ENCODE assay signal across 1 cellular context in the genomic region with DNA sequence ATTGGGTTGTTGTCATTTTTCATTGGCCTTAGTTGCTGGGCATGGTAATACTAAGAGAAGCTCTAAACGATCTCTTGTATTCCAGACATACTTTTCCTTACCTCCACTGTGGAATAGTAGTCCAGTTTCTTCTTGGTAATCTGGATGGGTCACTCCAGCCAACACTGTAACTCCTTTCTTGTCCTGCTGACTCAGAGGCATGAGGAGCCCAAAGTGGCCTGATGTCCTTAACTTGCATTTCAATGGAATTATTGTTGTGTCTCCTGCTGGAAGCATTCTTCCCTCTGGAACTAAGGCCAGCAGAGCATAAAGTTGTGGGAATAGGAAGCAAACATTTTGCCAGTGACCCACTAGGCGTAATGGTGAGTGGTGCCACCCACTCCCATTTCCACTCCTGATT.
TF ChIP-seq lines count a peak whose summit lies in the region.

No MANE protein-coding gene starts in this region.

TF ChIP-seq in H1, 55 proteins besides CTCF, POLR2A, EP300 and RAD21:
- no peak for TF ChIP-seq SIN3A (conservative IDR thresholded peaks at IDR 0.05 in 1 of 2, IDR thresholded peaks at IDR 0.05 in 1 of 2; ENCODE audit: low read depth in 1 of 2, low read length in 2 of 2)
- no peak for TF ChIP-seq E2F6 (IDR thresholded peaks at IDR 0.05)
- TF ChIP-seq NRF1 (IDR thresholded peaks at IDR 0.05; ENCODE audit: low read depth, low read length), result no peak
- no peak for TF ChIP-seq SP2 (IDR thresholded peaks at IDR 0.05; ENCODE audit: low read length)
TF ChIP-seq in H1: peak in this region for 0.
